11 cellular contexts compared by ENCODE assay signal in genomic region chr5:72141440-72142271, GRCh38. TPM values are rescaled to one million over a fixed set of nuclear protein-coding genes. Genes with fewer than 3 reads are reported as not detected.
A peak's percentile ranks its signal among the peaks of the same experiment; 100 is the strongest.
DNase-seq lines count a peak whose midpoint lies in the region; ATAC-seq and TF ChIP-seq lines count a peak whose summit lies in the region.
"Had no signal": no experiment of that assay in that cellular context is flagged by ENCODE, and none has a peak within 500 bp of the region (broad histone marks: within the 10 kb centered on the region; RNA-seq: fewer than 3 reads in every experiment).

No MANE protein-coding gene starts in this region.

- TF ChIP-seq CTCF in AG10803 (conservative IDR thresholded peaks at IDR 0.05; ENCODE audit: low read length) (no peak), fibroblast of the aortic adventitia (IDR thresholded peaks at IDR 0.05; ENCODE audit: insufficient read depth, low read length) (no peak), osteocyte (IDR thresholded peaks at IDR 0.05) (no peak), GM10266 (IDR thresholded peaks at IDR 0.05; ENCODE audit: control insufficient read depth, insufficient read depth, low read depth, missing control alignments) (no peak)

- H3K4me3 Mint-ChIP-seq in osteocyte (ENCODE audit: unreplicated experiment): peak overlapping the region; percentile 9
- H3K4me3 Mint-ChIP-seq in activated T-cell treated with anti-CD3 and anti-CD28 coated beads, Interleukin-2, amount 50 U/mL, for 4 hours: no peak overlapping the region
- H3K4me3 Mint-ChIP-seq: activated naive CD8-positive, alpha-beta T cell treated with anti-CD3 and anti-CD28 coated beads, Interleukin-2, amount 10 ng/mL, durations not matched to agents 7 days and 5 days; naive B cell; stimulated activated effector memory CD8-positive, alpha-beta T cell treated with anti-CD3 and anti-CD28 coated beads, Interleukin-12 subunit alpha, Interleukin-12 subunit beta, amount 100 ng/mL, for 72 hours had no signal

- ATAC-seq in activated T-cell treated with anti-CD3 and anti-CD28 coated beads, Interleukin-2, amount 50 U/mL, for 4 hours: no peak
- ATAC-seq: stimulated activated effector memory CD8-positive, alpha-beta T cell treated with anti-CD3 and anti-CD28 coated beads, Interleukin-12 subunit alpha, Interleukin-12 subunit beta, amount 100 ng/mL, for 72 hours had no signal

- DNase-seq in AG10803 (ENCODE audit: low read depth) (peak; percentile 89), SK-N-MC (ENCODE audit: low read depth, low spot score) (no peak), fibroblast of the aortic adventitia (ENCODE audit: low read depth) (peak; percentile 96), osteocyte (ENCODE audit: extremely low spot score, unreplicated experiment) (peak; percentile 87), NOMO-1 (lab: John Stamatoyannopoulos, UW; ENCODE audit: unreplicated experiment in 2 of 2) (no peak), HUDEP-2 (lab: John Stamatoyannopoulos, UW; ENCODE audit: unreplicated experiment in 76 of 76) (no peak), GM10266 (ENCODE audit: extremely low spot score) (no peak)
- DNase-seq in activated T-cell treated with anti-CD3 and anti-CD28 coated beads, Interleukin-2, amount 50 U/mL, for 4 hours: no peak
- DNase-seq: activated naive CD8-positive, alpha-beta T cell treated with anti-CD3 and anti-CD28 coated beads, Interleukin-2, amount 10 ng/mL, durations not matched to agents 7 days and 5 days; naive B cell had no signal

- H3K9ac ChIP-seq in SK-N-MC (ENCODE audit: insufficient read length): peak overlapping the region; percentile 66

- H3K36me3 ChIP-seq in SK-N-MC (ENCODE audit: insufficient read depth, low read length): no peaks in the 10 kb centered on the region

- H3K4me1 Mint-ChIP-seq in osteocyte (ENCODE audit: unreplicated experiment): peaks cover 85% of the 10 kb centered on the region
- peaks cover 16% of the 10 kb centered on the region for H3K4me1 Mint-ChIP-seq in activated T-cell treated with anti-CD3 and anti-CD28 coated beads, Interleukin-2, amount 50 U/mL, for 4 hours (ENCODE audit: low read depth)

- peak overlapping the region; percentile 95 for H3K27ac Mint-ChIP-seq in osteocyte (ENCODE audit: unreplicated experiment)
- H3K27ac Mint-ChIP-seq: activated naive CD8-positive, alpha-beta T cell treated with anti-CD3 and anti-CD28 coated beads, Interleukin-2, amount 10 ng/mL, durations not matched to agents 7 days and 5 days; stimulated activated effector memory CD8-positive, alpha-beta T cell treated with anti-CD3 and anti-CD28 coated beads, Interleukin-12 subunit alpha, Interleukin-12 subunit beta, amount 100 ng/mL, for 72 hours had no signal

- peak overlapping the region; percentile 95 for H3K27ac ChIP-seq in SK-N-MC

- H3K9me3 Mint-ChIP-seq in osteocyte (ENCODE audit: unreplicated experiment): no peaks in the 10 kb centered on the region
- no peaks in the 10 kb centered on the region for H3K9me3 Mint-ChIP-seq in activated T-cell treated with anti-CD3 and anti-CD28 coated beads, Interleukin-2, amount 50 U/mL, for 4 hours
- H3K9me3 Mint-ChIP-seq: activated naive CD8-positive, alpha-beta T cell treated with anti-CD3 and anti-CD28 coated beads, Interleukin-2, amount 10 ng/mL, durations not matched to agents 7 days and 5 days; naive B cell; stimulated activated effector memory CD8-positive, alpha-beta T cell treated with anti-CD3 and anti-CD28 coated beads, Interleukin-12 subunit alpha, Interleukin-12 subunit beta, amount 100 ng/mL, for 72 hours had no signal

- peaks cover 48% of the 10 kb centered on the region for H3K36me3 Mint-ChIP-seq in osteocyte (ENCODE audit: unreplicated experiment)
- no peaks in the 10 kb centered on the region for H3K36me3 Mint-ChIP-seq in activated T-cell treated with anti-CD3 and anti-CD28 coated beads, Interleukin-2, amount 50 U/mL, for 4 hours (ENCODE audit: insufficient read depth)
- H3K36me3 Mint-ChIP-seq: activated naive CD8-positive, alpha-beta T cell treated with anti-CD3 and anti-CD28 coated beads, Interleukin-2, amount 10 ng/mL, durations not matched to agents 7 days and 5 days; naive B cell; stimulated activated effector memory CD8-positive, alpha-beta T cell treated with anti-CD3 and anti-CD28 coated beads, Interleukin-12 subunit alpha, Interleukin-12 subunit beta, amount 100 ng/mL, for 72 hours had no signal

- H3K27me3 Mint-ChIP-seq in osteocyte (ENCODE audit: unreplicated experiment): no peaks in the 10 kb centered on the region
- H3K27me3 Mint-ChIP-seq in activated T-cell treated with anti-CD3 and anti-CD28 coated beads, Interleukin-2, amount 50 U/mL, for 4 hours (ENCODE audit: low read depth): peaks cover 16% of the 10 kb centered on the region

- H3K9me3 ChIP-seq in SK-N-MC (ENCODE audit: low read depth, low read length): no peaks in the 10 kb centered on the region

- no peak overlapping the region for H3K4me3 ChIP-seq in AG10803 (ENCODE audit: low read length)
- peak overlapping the region; percentile 53 for H3K4me3 ChIP-seq in SK-N-MC
- H3K4me3 ChIP-seq in fibroblast of the aortic adventitia (ENCODE audit: low read depth, low read length): no peak overlapping the region

RNA-seq across cellular contexts. Expression of gene MAP1B, which starts 34.4 kb away (rescaled TPM):
- total RNA-seq in fibroblast of the aortic adventitia (ENCODE audit: low replicate concordance) (130 and 401 TPM in 2 replicates), osteocyte (189 and 207 TPM in 2 replicates)
- under 1 TPM; 0.16 to 0.41 (median 0.25) TPM for total RNA-seq in activated T-cell treated with anti-CD3 and anti-CD28 coated beads, Interleukin-2, amount 50 U/mL, for 4 hours
- total RNA-seq: activated naive CD8-positive, alpha-beta T cell treated with anti-CD3 and anti-CD28 coated beads, Interleukin-2, amount 10 ng/mL, durations not matched to agents 7 days and 5 days had no signal

Comparison
In these comparisons a context has a peak if more than half of its experiments do, and no peak if none do; other contexts are left out.
1. DNase-seq: peak in AG10803 (single experiment), fibroblast of the aortic adventitia (single experiment) and osteocyte (single experiment); none in SK-N-MC (single experiment), activated T-cell treated with anti-CD3 and anti-CD28 coated beads, Interleukin-2, amount 50 U/mL, for 4 hours (single experiment), NOMO-1 (0 of 2), HUDEP-2 (0 of 76) and GM10266 (single experiment).
2. RNA of gene MAP1B, which starts 34.4 kb away (total RNA-seq): 130 to 401 TPM in fibroblast of the aortic adventitia and 189 to 207 TPM in osteocyte; 0.16 to 0.41 TPM in activated T-cell treated with anti-CD3 and anti-CD28 coated beads, Interleukin-2, amount 50 U/mL, for 4 hours; every median in the first group is over 10 times any median in the second.